Comparison of ENCODE assay signal across 8 cellular contexts in the genomic region with DNA sequence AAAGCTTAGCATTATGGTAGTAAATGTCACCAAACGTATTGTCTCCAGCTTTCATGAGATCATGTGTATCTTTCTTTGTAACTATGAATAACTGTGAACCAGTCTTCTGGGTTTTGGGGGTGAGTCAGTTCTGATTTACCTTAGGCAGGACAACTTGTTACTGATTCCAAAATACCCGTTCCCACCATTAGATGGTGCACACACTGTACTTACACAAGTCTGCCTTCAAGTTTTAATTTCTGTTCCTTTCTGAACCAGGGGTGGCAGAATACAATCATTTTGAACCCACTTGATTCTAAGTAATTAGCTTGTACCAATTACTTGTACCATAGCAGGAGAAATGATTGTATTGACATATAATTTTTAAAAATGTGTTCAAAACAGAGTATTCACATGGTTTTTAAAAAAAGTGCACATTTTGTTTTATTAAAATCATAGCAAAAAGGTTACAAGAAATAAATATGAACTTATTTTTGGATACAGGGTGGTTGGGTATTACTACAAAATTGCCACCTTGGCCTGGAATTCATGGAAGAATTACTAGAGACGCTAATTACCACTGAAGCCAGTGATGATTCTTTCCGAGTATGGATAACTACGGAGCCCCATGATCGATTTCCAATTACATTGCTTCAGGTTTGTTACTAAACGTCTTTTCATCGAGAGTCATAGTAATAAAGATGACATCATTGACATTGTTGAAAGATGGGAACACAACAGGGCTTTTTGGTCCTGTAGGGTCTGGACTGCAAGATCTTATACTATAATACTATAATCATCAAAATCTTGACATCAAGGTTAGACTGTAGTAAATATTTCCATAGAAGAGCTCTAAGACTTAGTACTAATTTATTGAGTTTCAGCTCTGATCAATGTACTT.
DNase-seq lines count a peak whose midpoint lies in the region; ATAC-seq and FAIRE-seq lines count a peak whose summit lies in the region.

No MANE protein-coding gene starts in this region.

- H3K4me1 ChIP-seq in mesendoderm (ENCODE audit: control insufficient read depth, low read depth, low read length): peaks cover 5% of the 10 kb centered on the region

- H3K4me3 ChIP-seq in MG63 (no peak overlapping the region), mesendoderm (ENCODE audit: low read length) (no peak overlapping the region)

- H3K4me2 ChIP-seq in mesendoderm (ENCODE audit: low read length): no peak overlapping the region

- ATAC-seq in HG03565 (IDR thresholded peaks at IDR 0.05; ENCODE audit: unreplicated experiment) (no peak), HG02759 (IDR thresholded peaks at IDR 0.05; ENCODE audit: unreplicated experiment) (no peak)

- no CpG with 5 or more reads among the region's 8 CpGs for WGBS in mesendoderm (ENCODE audit: extremely low coverage, insufficient coverage, low lambda C conversion rate)

- H2BK5ac ChIP-seq in mesendoderm (ENCODE audit: low read length): no peak overlapping the region

- H2BK120ac ChIP-seq in mesendoderm (ENCODE audit: low read depth, low read length): no peak overlapping the region

- H3K56ac ChIP-seq in mesendoderm (ENCODE audit: low read length): no peak overlapping the region

- H3K18ac ChIP-seq in mesendoderm (ENCODE audit: low read length): no peak overlapping the region

- no peak overlapping the region for H3K9ac ChIP-seq in mesendoderm (ENCODE audit: low read length)

- H3K36me3 ChIP-seq in MG63 (no peaks in the 10 kb centered on the region), mesendoderm (ENCODE audit: control insufficient read depth, insufficient read depth, low read length) (no peaks in the 10 kb centered on the region)

- H3K4ac ChIP-seq in mesendoderm (ENCODE audit: low read depth, low read length): no peak overlapping the region

- no peak overlapping the region for H3K23ac ChIP-seq in mesendoderm (ENCODE audit: low read length)

- no peaks in the 10 kb centered on the region for H3K9me3 ChIP-seq in MG63

- no peak overlapping the region for H2AK5ac ChIP-seq in mesendoderm (ENCODE audit: low read length)

- H3K27me3 ChIP-seq in MG63: peaks cover 63% of the 10 kb centered on the region
- no peaks in the 10 kb centered on the region for H3K27me3 ChIP-seq in mesendoderm (ENCODE audit: insufficient read depth, low read length, poor library complexity)

- in situ Hi-C loops in ACHN (cut with HindIII; ENCODE audit: low pct_ligation_motif_present, low pct_unique_long_range_greater_than_20kb, low sequenced_read_pairs): no loop called here

- H3K27ac ChIP-seq in mesendoderm (ENCODE audit: low read depth, low read length): no peak overlapping the region

- no peak overlapping the region for H4K5ac ChIP-seq in mesendoderm (ENCODE audit: low read length)

- DNase-seq in ACHN (peak; percentile 63), GM04504 (ENCODE audit: low read depth) (peak; percentile 21), MG63 (peak; percentile 58), SIG-M5 (lab: John Stamatoyannopoulos, UW) (peak; percentile 13), mesendoderm (peak; percentile 68)

- no peak overlapping the region for H2BK15ac ChIP-seq in mesendoderm (replicated peaks; ENCODE audit: low read depth)

- no peaks in the 10 kb centered on the region for H3K79me2 ChIP-seq in mesendoderm (ENCODE audit: control insufficient read depth, insufficient read depth, low read length)

- FAIRE-seq in endometrium (lab: Jason Lieb, UNC): peak; percentile 72

- no peak overlapping the region for H4K8ac ChIP-seq in mesendoderm (ENCODE audit: low read depth, low read length)

- no peaks in the 10 kb centered on the region for H3K79me1 ChIP-seq in mesendoderm (ENCODE audit: low read length)

Comparison
In these comparisons a context has a peak if more than half of its experiments do, and no peak if none do; other contexts are left out.
1. DNase-seq: peak in every context shown above with its lines; median percentile 68 in mesendoderm; 63 in ACHN; 58 in MG63; 21 in GM04504; 13 in SIG-M5.